ENCODE assay signal across 7 cellular contexts in the genomic region with DNA sequence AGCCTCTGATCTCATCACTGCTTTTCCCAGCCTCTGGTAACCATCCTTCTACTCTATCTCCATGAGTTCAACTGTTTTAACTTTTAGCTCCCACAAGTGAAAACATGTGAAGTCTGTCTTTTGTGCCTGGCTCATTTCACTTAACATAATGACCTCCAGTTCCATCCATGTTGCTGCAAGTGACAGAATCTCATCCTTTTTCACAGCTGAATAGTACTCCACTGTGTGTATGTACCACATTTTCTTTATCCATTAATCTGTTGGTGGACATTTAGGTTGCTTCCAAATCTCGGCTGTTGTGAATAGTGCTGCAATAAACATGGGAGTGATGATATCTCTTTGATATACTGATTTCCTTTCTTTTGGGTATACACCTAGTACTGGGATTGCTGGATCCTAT.
"Had no signal": no experiment of that assay in that cellular context is flagged by ENCODE, and none has a peak within 500 bp of the region (broad histone marks: within the 10 kb centered on the region; RNA-seq: fewer than 3 reads in every experiment).

No MANE protein-coding gene starts in this region.

- H3K27ac ChIP-seq: KMS-11 had no signal

- ATAC-seq: GM23338, HCT116 had no signal

- DNase-seq: H7, IMR-90, KBM-7 had no signal

- H3K36me3 ChIP-seq: HAP-1 had no signal

- H3K9me3 ChIP-seq: HAP-1 had no signal

- H2AFZ ChIP-seq: GM23338 had no signal

- H3K27ac Mint-ChIP-seq: GM23338 had no signal

- H3K4me3 Mint-ChIP-seq: GM23338 had no signal

- H3K4me2 ChIP-seq: GM23338, KMS-11 had no signal

- H3K9ac ChIP-seq: KMS-11 had no signal

- H3K4me3 ChIP-seq: GM23338, HAP-1 had no signal
